Comparison of ENCODE assay signal across 21 cellular contexts in the genomic region with DNA sequence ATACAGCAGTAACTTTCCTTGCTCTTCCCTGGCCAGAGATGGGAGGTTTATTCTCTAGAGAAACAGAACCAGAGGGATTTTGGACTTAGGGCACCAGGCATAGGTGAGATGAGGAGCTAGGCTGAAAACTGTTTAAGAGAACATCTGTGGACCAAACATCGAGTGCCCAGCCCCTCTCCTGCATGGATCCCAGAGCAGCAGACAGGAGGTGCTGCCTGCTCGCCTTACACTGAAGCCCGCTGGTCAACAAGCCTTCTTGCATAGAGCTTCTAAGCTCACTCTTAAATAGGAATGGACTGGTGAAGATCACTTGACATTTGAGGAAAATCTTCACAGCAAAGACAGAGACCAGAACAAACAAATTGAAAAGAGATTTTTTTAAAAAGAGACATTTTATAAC. TPM values are rescaled to one million over a fixed set of nuclear protein-coding genes. Genes with fewer than 3 reads are reported as not detected.
"Had no signal": no experiment of that assay in that cellular context is flagged by ENCODE, and none has a peak within 500 bp of the region (broad histone marks: within the 10 kb centered on the region; RNA-seq: fewer than 3 reads in every experiment).

No MANE protein-coding gene starts in this region.

- H3K27ac Mint-ChIP-seq: activated CD8-positive, alpha-beta T cell treated with anti-CD3 and anti-CD28 coated beads for 36 hours; activated naive CD8-positive, alpha-beta T cell treated with anti-CD3 and anti-CD28 coated beads for 36 hours; dendritic cell treated with granulocyte-macrophage colony-stimulating factor and Interleukin-4, amounts not matched to agents 40 ng/mL and 50 ng/mL, for 4 days; mesothelial cell of epicardium; T-helper 1 cell treated with Interleukin-12 subunit alpha and Interleukin-12 subunit beta and Interleukin-4 antibody, amounts not matched to agents 30 μg/mL and 1 μg/mL, for 36 hours had no signal

- ATAC-seq: activated CD8-positive, alpha-beta T cell treated with anti-CD3 and anti-CD28 coated beads for 36 hours; body of pancreas; heart left ventricle; left cardiac atrium; lower lobe of right lung had no signal

- H3K27me3 ChIP-seq: body of pancreas, heart left ventricle, tibial nerve, uterus had no signal

- H3K27me3 Mint-ChIP-seq: activated CD8-positive, alpha-beta T cell treated with anti-CD3 and anti-CD28 coated beads for 36 hours; activated naive CD8-positive, alpha-beta T cell treated with anti-CD3 and anti-CD28 coated beads for 36 hours; central memory CD8-positive, alpha-beta T cell; dendritic cell treated with granulocyte-macrophage colony-stimulating factor and Interleukin-4, amounts not matched to agents 40 ng/mL and 50 ng/mL, for 4 days had no signal

- H3K4me1 ChIP-seq: body of pancreas, heart left ventricle, parathyroid adenoma, tibial nerve, uterus had no signal

- H3K4me1 Mint-ChIP-seq: activated naive CD8-positive, alpha-beta T cell treated with anti-CD3 and anti-CD28 coated beads for 36 hours; central memory CD8-positive, alpha-beta T cell; mesothelial cell of epicardium had no signal

- DNase-seq: activated CD4-positive, alpha-beta T cell treated with anti-CD3 and anti-CD28 coated beads for 48 hours; activated CD8-positive, alpha-beta T cell treated with anti-CD3 and anti-CD28 coated beads for 36 hours; activated gamma-delta T cell; activated naive CD8-positive, alpha-beta T cell treated with anti-CD3 and anti-CD28 coated beads for 36 hours; activated T-cell treated with anti-CD3 and anti-CD28 coated beads, Interleukin-2, amount 50 U/mL, for 48 hours; amygdala; body of pancreas; effector memory CD4-positive, alpha-beta T cell; heart left ventricle; left cardiac atrium; lower lobe of right lung; stimulated activated naive CD4-positive, alpha-beta T cell; substantia nigra; uterus had no signal

- H3K79me2 ChIP-seq: parathyroid adenoma had no signal

- H3K4me3 Mint-ChIP-seq: activated CD8-positive, alpha-beta T cell treated with anti-CD3 and anti-CD28 coated beads for 36 hours; activated naive CD8-positive, alpha-beta T cell treated with anti-CD3 and anti-CD28 coated beads for 36 hours; central memory CD8-positive, alpha-beta T cell; dendritic cell treated with granulocyte-macrophage colony-stimulating factor and Interleukin-4, amounts not matched to agents 40 ng/mL and 50 ng/mL, for 4 days; mesothelial cell of epicardium; T-helper 1 cell treated with Interleukin-12 subunit alpha and Interleukin-12 subunit beta and Interleukin-4 antibody, amounts not matched to agents 30 μg/mL and 1 μg/mL, for 36 hours had no signal

- H3K36me3 ChIP-seq: heart left ventricle, tibial nerve, uterus had no signal

- H3K9me3 ChIP-seq: body of pancreas, heart left ventricle, lower lobe of right lung, tibial nerve, uterus had no signal

- H3K36me3 Mint-ChIP-seq: mesothelial cell of epicardium had no signal

- H3K9ac ChIP-seq: parathyroid adenoma had no signal

- FAIRE-seq: frontal cortex had no signal

- H2AFZ ChIP-seq: parathyroid adenoma had no signal

- H3K4me3 ChIP-seq: body of pancreas, heart left ventricle, lower lobe of right lung, tibial nerve, uterus had no signal

- H3K27ac ChIP-seq: body of pancreas, heart left ventricle, lower lobe of right lung, parathyroid adenoma, tibial nerve, uterus had no signal

- H3K9me3 Mint-ChIP-seq: activated CD8-positive, alpha-beta T cell treated with anti-CD3 and anti-CD28 coated beads for 36 hours; activated naive CD8-positive, alpha-beta T cell treated with anti-CD3 and anti-CD28 coated beads for 36 hours; central memory CD8-positive, alpha-beta T cell; dendritic cell treated with granulocyte-macrophage colony-stimulating factor and Interleukin-4, amounts not matched to agents 40 ng/mL and 50 ng/mL, for 4 days; mesothelial cell of epicardium; T-helper 1 cell treated with Interleukin-12 subunit alpha and Interleukin-12 subunit beta and Interleukin-4 antibody, amounts not matched to agents 30 μg/mL and 1 μg/mL, for 36 hours had no signal

RNA-seq across cellular contexts. Expression of gene PARP15, which starts 41.2 kb away (rescaled TPM):
- total RNA-seq: frontal cortex had no signal
